ENCODE assay signal across 15 cellular contexts in the genomic region with DNA sequence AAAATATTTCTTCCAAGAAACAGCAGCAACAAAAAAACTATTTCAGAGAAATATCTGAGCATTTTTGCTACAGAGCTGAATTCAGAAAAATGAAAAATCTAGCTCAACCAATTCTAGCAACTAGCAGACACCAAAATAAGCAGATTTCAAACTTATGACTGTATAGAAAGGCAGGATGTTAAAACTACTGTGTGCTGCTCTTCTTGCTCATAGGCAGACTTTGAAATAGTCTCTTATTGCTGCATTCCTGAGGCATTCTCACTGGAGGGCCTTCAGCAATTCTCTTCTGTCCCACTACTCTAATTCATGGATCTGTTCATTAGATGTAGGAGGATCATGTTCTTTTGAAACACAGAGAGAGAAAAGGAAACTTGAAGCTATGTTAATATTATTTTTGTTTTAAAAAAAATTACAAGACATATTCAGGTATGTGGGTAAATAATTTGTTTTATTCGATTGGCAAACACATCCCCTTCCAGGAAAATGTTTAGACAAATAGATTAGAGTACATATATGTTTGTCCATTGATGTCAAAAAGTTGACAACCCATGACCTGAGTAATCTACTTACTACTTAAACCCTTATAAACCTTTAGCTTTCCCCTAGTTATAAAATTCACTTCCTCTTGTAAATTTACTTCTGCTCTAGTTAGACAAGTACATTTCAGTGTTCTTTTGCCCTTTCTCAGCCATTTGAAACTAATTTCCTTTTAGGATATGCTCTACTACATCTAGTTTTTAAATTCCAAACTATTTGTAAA.
DNase-seq lines count a peak whose midpoint lies in the region; ATAC-seq and TF ChIP-seq lines count a peak whose summit lies in the region.
"Had no signal": no experiment of that assay in that cellular context is flagged by ENCODE, and none has a peak within 500 bp of the region (broad histone marks: within the 10 kb centered on the region; RNA-seq: fewer than 3 reads in every experiment).

No MANE protein-coding gene starts in this region.

- H3K27ac Mint-ChIP-seq in chondrocyte (ENCODE audit: unreplicated experiment), result peak overlapping the region; percentile 58
- H3K27ac Mint-ChIP-seq: CD8-positive, alpha-beta T cell; H9 had no signal

- H3K27ac ChIP-seq in PC-3 (ENCODE audit: low read length) (no peak overlapping the region), smooth muscle cell (ENCODE audit: low read depth) (peak overlapping the region; percentile 49)
- H3K27ac ChIP-seq: SJCRH30 had no signal

- H3K4me1 ChIP-seq in PC-3 (ENCODE audit: insufficient read depth, low read length) (no peaks in the 10 kb centered on the region), smooth muscle cell (ENCODE audit: low read depth) (no peaks in the 10 kb centered on the region)
- H3K4me1 ChIP-seq: BE2C had no signal

- H3K4me3 ChIP-seq in PC-3 (ENCODE audit: low read length), result no peak overlapping the region
- no peak overlapping the region for H3K4me3 ChIP-seq in smooth muscle cell
- H3K4me3 ChIP-seq: SJCRH30 had no signal

- in situ Hi-C loops in KBM-7 (cut with MboI; ENCODE audit: low pct_unique_long_range_greater_than_20kb, low sequenced_read_pairs), result no loop called here

- no peaks in the 10 kb centered on the region for H3K9me2 ChIP-seq in PC-3 (replicated peaks; ENCODE audit: low read length)

- intact Hi-C loops in PC-3 (cut with micrococcal nuclease) (no loop called here), cardiac septum (cut with DNase I) (no loop called here)

- peaks cover 27% of the 10 kb centered on the region for H3K4me1 Mint-ChIP-seq in chondrocyte (ENCODE audit: low read depth)
- H3K4me1 Mint-ChIP-seq: H9 had no signal

- H3K4me2 ChIP-seq in PC-3 (ENCODE audit: low read length) (no peak overlapping the region), smooth muscle cell (peak overlapping the region; percentile 69)

- peak; percentile 50 for ATAC-seq in PC-3
- ATAC-seq in GM18861 (IDR thresholded peaks at IDR 0.05; ENCODE audit: unreplicated experiment), result no peak
- ATAC-seq: CD8-positive, alpha-beta T cell had no signal

- WGBS in smooth muscle cell (ENCODE audit: low lambda C conversion rate), result 94% methylated on average over 1 of the region's 1 CpG

- H3K27me3 Mint-ChIP-seq in chondrocyte (ENCODE audit: low read depth), result no peaks in the 10 kb centered on the region

- no TSS peak for BruUV-seq in PC-3 (replicated peaks; lab: Mats Ljungman, UMichigan)

- no peak overlapping the region for H3K9ac ChIP-seq in PC-3 (ENCODE audit: low read length)
- no peak overlapping the region for H3K9ac ChIP-seq in smooth muscle cell (ENCODE audit: low read depth)

- H3K9me3 Mint-ChIP-seq in chondrocyte (ENCODE audit: low read depth), result peaks cover 2% of the 10 kb centered on the region
- H3K9me3 Mint-ChIP-seq: H9 had no signal

- DNase-seq in KBM-7 (peak; percentile 44), PC-3 (no peak), chondrocyte (ENCODE audit: low spot score) (no peak), smooth muscle cell (lab: John Stamatoyannopoulos, UW; ENCODE audit: unreplicated experiment) (no peak), cardiac septum (ENCODE audit: low spot score) (no peak), islet precursor cell (no peak)
- no peak for DNase-seq in stimulated activated CD4-positive, alpha-beta T cell treated with anti-CD3 and anti-CD28 coated beads, Interleukin-4, amount 100 ng/mL, for 1 hour
- DNase-seq: BE2C; CD8-positive, alpha-beta T cell; H9; NCI-H1092 treated with DMSO at 0.1 percent for 48 hours; NCI-H1694 treated with DMSO at 0.1 percent for 48 hours; NCI-H69; SJCRH30 had no signal

- no peak for TF ChIP-seq CTCF in PC-3 (conservative IDR thresholded peaks at IDR 0.05; ENCODE audit: low read depth, low read length)
- TF ChIP-seq CTCF in chondrocyte (IDR thresholded peaks at IDR 0.05), result no peak
- no peak for TF ChIP-seq CTCF in smooth muscle cell (IDR thresholded peaks at IDR 0.05; ENCODE audit: borderline replicate concordance, insufficient read depth, poor library complexity, severe bottlenecking)

- H3K9me3 ChIP-seq in PC-3 (ENCODE audit: low read length), result no peaks in the 10 kb centered on the region
- no peaks in the 10 kb centered on the region for H3K9me3 ChIP-seq in smooth muscle cell (replicated peaks; ENCODE audit: low read depth)
- H3K9me3 ChIP-seq: BE2C, SJCRH30 had no signal

- H3K4me3 Mint-ChIP-seq in chondrocyte (ENCODE audit: unreplicated experiment), result no peak overlapping the region
- H3K4me3 Mint-ChIP-seq: CD8-positive, alpha-beta T cell; H9 had no signal

- no peaks in the 10 kb centered on the region for H3K36me3 Mint-ChIP-seq in chondrocyte (ENCODE audit: low read depth)
- H3K36me3 Mint-ChIP-seq: CD8-positive, alpha-beta T cell had no signal

- POLR2A ChIA-PET in PC-3 (lab: Charles Lee; ENCODE audit: unreplicated experiment), result no interaction called here

- no peak overlapping the region for H2AFZ ChIP-seq in PC-3 (ENCODE audit: low read length)
- H2AFZ ChIP-seq in smooth muscle cell (ENCODE audit: low read depth), result no peak overlapping the region

- H3K36me3 ChIP-seq in PC-3 (ENCODE audit: low read depth, low read length), result no peaks in the 10 kb centered on the region
- H3K36me3 ChIP-seq in smooth muscle cell (ENCODE audit: low read depth), result no peaks in the 10 kb centered on the region
- H3K36me3 ChIP-seq: BE2C, SJCRH30 had no signal

- H3F3A ChIP-seq in PC-3 (ENCODE audit: low read length, unreplicated experiment) (no peaks in the 10 kb centered on the region), smooth muscle cell (ENCODE audit: low read depth) (no peaks in the 10 kb centered on the region)

- H3K27me3 ChIP-seq in PC-3 (ENCODE audit: low read length) (no peaks in the 10 kb centered on the region), smooth muscle cell (ENCODE audit: low read depth) (no peaks in the 10 kb centered on the region)
- H3K27me3 ChIP-seq: BE2C, SJCRH30 had no signal

- no peaks in the 10 kb centered on the region for H3K79me2 ChIP-seq in PC-3 (ENCODE audit: low read length)
- no peaks in the 10 kb centered on the region for H3K79me2 ChIP-seq in smooth muscle cell (ENCODE audit: low read depth)

- H4K20me1 ChIP-seq in PC-3 (ENCODE audit: low read length) (no peaks in the 10 kb centered on the region), smooth muscle cell (ENCODE audit: low read depth) (no peaks in the 10 kb centered on the region)

- CTCF ChIA-PET in PC-3 (lab: Charles Lee), result interaction anchor here (0.7 kb wide), 1 partner anchor 330 kb away, joined by 3 read pairs; no protein-coding TSS in a partner anchor
